ENCODE assay signal across 12 cellular contexts in genomic region chr7:81618400-81619014, GRCh38.
DNase-seq lines count a peak whose midpoint lies in the region; ATAC-seq and TF ChIP-seq lines count a peak whose summit lies in the region.
"Had no signal": no experiment of that assay in that cellular context is flagged by ENCODE, and none has a peak within 500 bp of the region (broad histone marks: within the 10 kb centered on the region; RNA-seq: fewer than 3 reads in every experiment).

No MANE protein-coding gene starts in this region.

- H3K4ac ChIP-seq in H9 (ENCODE audit: low read depth, low read length): no peak overlapping the region

- H3K4me1 Mint-ChIP-seq in HFFc6 (ENCODE audit: low read depth): peaks cover 57% of the 10 kb centered on the region
- H3K4me1 Mint-ChIP-seq in H9: peaks cover 0 to 4% of the 10 kb centered on the region in 2 experiments; a peak in 1 of 4 replicates
- H3K4me1 Mint-ChIP-seq: naive thymus-derived CD4-positive, alpha-beta T cell had no signal

- H2BK15ac ChIP-seq in H9 (ENCODE audit: low read depth, low read length): no peak overlapping the region

- H3K9me2 ChIP-seq in MM.1S (replicated peaks; ENCODE audit: insufficient read depth, low read length): no peaks in the 10 kb centered on the region

- no peaks in the 10 kb centered on the region for H4K20me1 ChIP-seq in H9 (ENCODE audit: control insufficient read depth, insufficient read depth, insufficient read length)
- H4K20me1 ChIP-seq in MM.1S (ENCODE audit: insufficient read depth, low read length): no peaks in the 10 kb centered on the region
- H4K20me1 ChIP-seq: BLaER1 treated with 17β-estradiol and CSF1 and Interleukin-3, amounts not matched to agents 10 nM and 100 nM had no signal

- H3K23ac ChIP-seq in H9 (ENCODE audit: insufficient read length, low read depth, low read length): no peak overlapping the region

- H3K36me3 ChIP-seq in MM.1S (replicated peaks; ENCODE audit: insufficient read depth, low read length): no peaks in the 10 kb centered on the region
- H3K36me3 ChIP-seq: BLaER1 treated with 17β-estradiol and CSF1 and Interleukin-3, amounts not matched to agents 10 nM and 100 nM had no signal

- H3K79me2 ChIP-seq in H9 (ENCODE audit: insufficient read depth, low read length) (no peaks in the 10 kb centered on the region), MM.1S (ENCODE audit: low read length) (no peaks in the 10 kb centered on the region)

- no peaks in the 10 kb centered on the region; the same call in 1 of the 2 replicates for H3K4me1 ChIP-seq in H9 (ENCODE audit: insufficient read depth, low read length)
- no peaks in the 10 kb centered on the region for H3K4me1 ChIP-seq in MM.1S (ENCODE audit: low read length)
- H3K4me1 ChIP-seq: BLaER1 treated with 17β-estradiol and CSF1 and Interleukin-3, amounts not matched to agents 10 nM and 100 nM had no signal

- no peak overlapping the region for H3K4me3 Mint-ChIP-seq in HFFc6
- no peak overlapping the region for H3K4me3 Mint-ChIP-seq in H9
- H3K4me3 Mint-ChIP-seq: naive thymus-derived CD4-positive, alpha-beta T cell had no signal

- no peak overlapping the region for H4K91ac ChIP-seq in H9 (ENCODE audit: insufficient read length, low read depth, low read length)

- H3K9ac ChIP-seq in H9 (ENCODE audit: extremely low read depth, insufficient read length, low read length): no peak overlapping the region
- H3K9ac ChIP-seq in MM.1S (ENCODE audit: low read length): no peak overlapping the region
- H3K9ac ChIP-seq: BLaER1 treated with 17β-estradiol and CSF1 and Interleukin-3, amounts not matched to agents 10 nM and 100 nM had no signal

- no peaks in the 10 kb centered on the region for H3K27me3 Mint-ChIP-seq in HFFc6 (ENCODE audit: insufficient read depth)
- H3K27me3 Mint-ChIP-seq in H9 (ENCODE audit: low read depth): no peaks in the 10 kb centered on the region
- H3K27me3 Mint-ChIP-seq: naive thymus-derived CD4-positive, alpha-beta T cell had no signal

- H2BK20ac ChIP-seq in H9 (ENCODE audit: low read depth, low read length, poor library complexity, severe bottlenecking): no peak overlapping the region

- H3K79me1 ChIP-seq in H9 (ENCODE audit: insufficient read depth, low read depth, low read length, poor library complexity, severe bottlenecking): no peaks in the 10 kb centered on the region

- H3K36me3 Mint-ChIP-seq in HFFc6 (ENCODE audit: low read depth) (no peaks in the 10 kb centered on the region), H9 (ENCODE audit: insufficient read depth in 1 of 3, low read depth in 3 of 3) (no peaks in the 10 kb centered on the region)
- H3K36me3 Mint-ChIP-seq: naive thymus-derived CD4-positive, alpha-beta T cell had no signal

- WGBS in H9 (ENCODE audit: extremely low coverage, insufficient read length, low lambda C conversion rate): no CpG with 5 or more reads among the region's 4 CpGs

- H3K27me3 ChIP-seq in H9 (ENCODE audit: insufficient read depth, low read length) (no peaks in the 10 kb centered on the region), MM.1S (replicated peaks; ENCODE audit: insufficient read depth, low read length) (no peaks in the 10 kb centered on the region)
- H3K27me3 ChIP-seq: BLaER1 treated with 17β-estradiol and CSF1 and Interleukin-3, amounts not matched to agents 10 nM and 100 nM had no signal

- peak overlapping the region; percentile 80 for H3K27ac Mint-ChIP-seq in HFFc6
- no peak overlapping the region for H3K27ac Mint-ChIP-seq in H9
- H3K27ac Mint-ChIP-seq: naive thymus-derived CD4-positive, alpha-beta T cell had no signal

- no peak overlapping the region for H2BK12ac ChIP-seq in H9 (ENCODE audit: insufficient read length, low read depth, low read length)

- no peak overlapping the region for H3K4me2 ChIP-seq in H9 (ENCODE audit: insufficient read depth, insufficient read length, low read length)
- no peak overlapping the region for H3K4me2 ChIP-seq in MM.1S (ENCODE audit: low read depth, low read length)
- H3K4me2 ChIP-seq: BLaER1 treated with 17β-estradiol and CSF1 and Interleukin-3, amounts not matched to agents 10 nM and 100 nM had no signal

- no peak overlapping the region for H2AK5ac ChIP-seq in H9 (ENCODE audit: insufficient read length, low read length)

- no peak overlapping the region for H3K56ac ChIP-seq in H9 (ENCODE audit: insufficient read length, low read depth, low read length)

- TF ChIP-seq CTCF in HFFc6 (IDR thresholded peaks at IDR 0.05): no peak
- TF ChIP-seq CTCF in H9 (conservative IDR thresholded peaks at IDR 0.05): no peak
- TF ChIP-seq CTCF in MM.1S (IDR thresholded peaks at IDR 0.05; ENCODE audit: low read length): no peak

- H4K5ac ChIP-seq in H9 (ENCODE audit: insufficient read length, low read depth, low read length): no peak overlapping the region

- H3K27ac ChIP-seq in H9 (ENCODE audit: insufficient read length, low read depth, low read length) (no peak overlapping the region), MM.1S (ENCODE audit: low read length) (no peak overlapping the region)
- H3K27ac ChIP-seq: BLaER1 treated with 17β-estradiol and CSF1 and Interleukin-3, amounts not matched to agents 10 nM and 100 nM had no signal

- no peak overlapping the region for H2BK120ac ChIP-seq in H9 (ENCODE audit: low read depth, low read length, poor library complexity, severe bottlenecking)

- H3T11ph ChIP-seq in H9 (ENCODE audit: low read length): no peak overlapping the region

- no peaks in the 10 kb centered on the region for H3K9me3 ChIP-seq in H9 (ENCODE audit: control insufficient read depth, low read depth, low read length)
- no peaks in the 10 kb centered on the region for H3K9me3 ChIP-seq in MM.1S (replicated peaks; ENCODE audit: insufficient read depth, low read length)
- H3K9me3 ChIP-seq: BLaER1 treated with 17β-estradiol and CSF1 and Interleukin-3, amounts not matched to agents 10 nM and 100 nM had no signal

- H3F3A ChIP-seq in MM.1S (ENCODE audit: insufficient read depth, low read length): no peaks in the 10 kb centered on the region

- H2BK5ac ChIP-seq in H9 (ENCODE audit: insufficient read length, low read length): no peak overlapping the region

- no peak overlapping the region for H4K8ac ChIP-seq in H9 (replicated peaks; ENCODE audit: insufficient read length, low read depth, low read length)

- H3K9me3 Mint-ChIP-seq in HFFc6 (no peaks in the 10 kb centered on the region), H9 (no peaks in the 10 kb centered on the region)

- H3K4me3 ChIP-seq in MM.1S (ENCODE audit: low read length): no peak overlapping the region
- H3K4me3 ChIP-seq: BLaER1 treated with 17β-estradiol and CSF1 and Interleukin-3, amounts not matched to agents 10 nM and 100 nM had no signal

- ATAC-seq in GM21367 (IDR thresholded peaks at IDR 0.05; ENCODE audit: unreplicated experiment): no peak
- ATAC-seq: naive thymus-derived CD4-positive, alpha-beta T cell had no signal

- H2AFZ ChIP-seq in H9 (ENCODE audit: low read length) (no peak overlapping the region), MM.1S (ENCODE audit: low read length) (no peak overlapping the region)

- H3K23me2 ChIP-seq in H9 (ENCODE audit: insufficient read length, low read depth, low read length, poor library complexity, severe bottlenecking): no peaks in the 10 kb centered on the region

- H3K18ac ChIP-seq in H9 (ENCODE audit: insufficient read length, low read depth, low read length): no peak overlapping the region

- peak; percentile 89 for DNase-seq in A172 (ENCODE audit: low spot score)
- peak; percentile 83 for DNase-seq in HFFc6
- DNase-seq in T1000 (lab: John Stamatoyannopoulos, UW): peak; percentile 16
- peak; percentile 77 for DNase-seq in foreskin melanocyte
- no peak for DNase-seq in COR-L47 (lab: John Stamatoyannopoulos, UW)
- DNase-seq in H9: no peak
- no peak for DNase-seq in MM.1S
- DNase-seq: hippocampal formation; naive thymus-derived CD4-positive, alpha-beta T cell; stimulated activated CD4-positive, alpha-beta T cell treated with anti-CD3 and anti-CD28 coated beads, Interleukin-4, amount 100 ng/mL, for 1 hour had no signal

- no peak overlapping the region for H3K14ac ChIP-seq in H9 (ENCODE audit: insufficient read depth, low read length)

Comparison
In these comparisons a context has a peak if more than half of its experiments do, and no peak if none do; other contexts are left out.
1. DNase-seq: peak in A172 (single experiment), HFFc6 (single experiment), T1000 (single experiment) and foreskin melanocyte (single experiment); none in COR-L47 (single experiment), H9 (single experiment) and MM.1S (single experiment).